Comparison of ENCODE assay signal across 20 cellular contexts in the genomic region with DNA sequence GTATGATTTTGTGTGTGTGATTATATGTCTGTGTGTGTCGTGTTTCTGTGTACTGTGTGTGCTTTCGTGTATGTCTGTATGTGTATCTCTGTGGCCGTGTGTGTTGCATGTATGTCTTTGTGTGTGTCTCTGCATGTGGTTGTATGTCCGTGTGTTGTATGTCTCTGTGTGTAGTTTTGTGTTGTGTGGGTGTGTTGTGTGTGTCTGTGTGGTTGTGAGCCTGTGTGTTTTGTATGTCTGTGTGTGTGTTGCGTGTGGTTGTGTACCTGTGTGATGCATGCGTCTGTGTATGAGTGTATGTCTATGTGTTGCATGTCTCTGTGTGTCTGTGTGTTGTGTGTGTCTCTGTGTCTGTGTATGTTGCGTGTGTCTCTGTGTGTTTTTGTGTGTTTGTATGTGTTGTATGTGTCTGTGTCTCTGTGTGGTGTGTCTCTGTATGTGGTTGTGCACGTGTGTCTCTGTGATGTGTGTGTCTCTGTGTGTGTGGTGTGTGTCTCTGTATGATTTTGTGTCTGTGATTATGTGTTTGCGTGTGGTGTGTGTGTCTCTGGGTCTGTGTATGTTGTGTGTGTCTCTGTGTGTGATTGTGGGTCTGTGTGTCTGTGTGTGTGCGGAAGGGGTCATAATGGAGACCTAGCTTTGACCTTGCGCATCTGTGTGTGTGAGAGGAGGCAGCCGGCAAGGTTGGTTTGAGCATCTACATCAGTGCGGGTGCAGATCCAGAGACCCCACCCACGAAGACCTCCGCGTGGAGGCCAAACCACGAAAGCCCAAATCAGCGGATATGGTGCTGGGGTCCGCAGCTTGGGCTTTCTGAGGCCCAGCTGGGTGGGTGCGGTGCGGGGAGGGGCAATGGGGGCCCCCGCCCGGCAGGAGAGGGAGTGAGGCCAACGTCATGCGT.
DNase-seq lines count a peak whose midpoint lies in the region; ATAC-seq and TF ChIP-seq lines count a peak whose summit lies in the region.
"Had no signal": no experiment of that assay in that cellular context is flagged by ENCODE, and none has a peak within 500 bp of the region (broad histone marks: within the 10 kb centered on the region; RNA-seq: fewer than 3 reads in every experiment).

No MANE protein-coding gene starts in this region.

- no peaks in the 10 kb centered on the region for H3K9me3 Mint-ChIP-seq in activated CD4-positive, alpha-beta T cell treated with anti-CD3 and anti-CD28 coated beads for 36 hours (ENCODE audit: low read depth)
- H3K9me3 Mint-ChIP-seq: T-helper 1 cell treated with Interleukin-12 subunit alpha and Interleukin-12 subunit beta and Interleukin-4 antibody, amounts not matched to agents 30 μg/mL and 1 μg/mL, for 36 hours had no signal

- H3K4me3 Mint-ChIP-seq in activated CD4-positive, alpha-beta T cell treated with anti-CD3 and anti-CD28 coated beads for 36 hours = no peak overlapping the region
- H3K4me3 Mint-ChIP-seq: T-helper 1 cell treated with Interleukin-12 subunit alpha and Interleukin-12 subunit beta and Interleukin-4 antibody, amounts not matched to agents 30 μg/mL and 1 μg/mL, for 36 hours had no signal

- H3K27ac ChIP-seq in IMR-90 (ENCODE audit: insufficient read depth, low read length) = no peak overlapping the region
- H3K27ac ChIP-seq: breast epithelium, thyroid gland had no signal

- no peaks in the 10 kb centered on the region; the same call in none of the 2 replicates for H4K20me1 ChIP-seq in IMR-90 (ENCODE audit: insufficient read depth, low read length)

- H2BK5ac ChIP-seq in IMR-90 (ENCODE audit: low read depth, low read length, poor library complexity, severe bottlenecking) = peak overlapping the region; percentile 67

- no peaks in the 10 kb centered on the region for H3K4me1 Mint-ChIP-seq in activated CD4-positive, alpha-beta T cell treated with anti-CD3 and anti-CD28 coated beads for 36 hours

- DNase-seq in activated CD4-positive, alpha-beta T cell treated with anti-CD3 and anti-CD28 coated beads for 36 hours = peak; percentile 1
- no peak for DNase-seq in activated CD4-positive, alpha-beta T cell treated with anti-CD3 and anti-CD28 coated beads, Interleukin-2, amount 50 U/mL, for 48 hours
- DNase-seq in IMR-90 = no peak
- DNase-seq in left ventricle myocardium superior = peak; percentile 15
- DNase-seq in retina = peak; percentile 8
- DNase-seq in SHP77 treated with DMSO at 0.1 percent for 48 hours (lab: John Stamatoyannopoulos, UW) = no peak
- DNase-seq: 8988T; cortex of kidney; NCI-H1105 treated with DMSO at 0.1 percent for 48 hours; NCI-H446 treated with DMSO at 0.1 percent for 48 hours; OCI-M1; stimulated activated CD4-positive, alpha-beta T cell treated with anti-CD3 and anti-CD28 coated beads, Interleukin-4, amount 100 ng/mL, for 1 hour; stimulated activated naive CD4-positive, alpha-beta T cell treated with Interleukin-2 at 50 U/mL for 16 hours; thyroid gland had no signal

- TF ChIP-seq CTCF in IMR-90 (conservative IDR thresholded peaks at IDR 0.05; ENCODE audit: low read depth, low read length) = no peak

- no peak overlapping the region for H4K91ac ChIP-seq in IMR-90 (ENCODE audit: insufficient read depth, low read depth, low read length)

- ATAC-seq in activated CD4-positive, alpha-beta T cell treated with anti-CD3 and anti-CD28 coated beads for 36 hours = no peak
- ATAC-seq in IMR-90 (ENCODE audit: low read depth) (no peak), left ventricle myocardium superior (no peak), HG03039 (IDR thresholded peaks at IDR 0.05; ENCODE audit: unreplicated experiment) (no peak), HG03159 (IDR thresholded peaks at IDR 0.05; ENCODE audit: unreplicated experiment) (no peak)

- H3K27me3 ChIP-seq in IMR-90 (ENCODE audit: control insufficient read depth, insufficient read depth, low read length) = no peaks in the 10 kb centered on the region
- H3K27me3 ChIP-seq: breast epithelium, thyroid gland had no signal

- peak overlapping the region; percentile 70 for H2AK9ac ChIP-seq in IMR-90 (replicated peaks; ENCODE audit: low read depth, low read length, poor library complexity)

- peak overlapping the region; percentile 71 for H2AK5ac ChIP-seq in IMR-90 (ENCODE audit: low read depth, low read length)

- no peak overlapping the region for H3K56ac ChIP-seq in IMR-90 (ENCODE audit: extremely low read depth, insufficient read depth, low read length)

- H2BK120ac ChIP-seq in IMR-90 (ENCODE audit: low read depth, low read length) = no peak overlapping the region

- H3K27ac Mint-ChIP-seq in activated CD4-positive, alpha-beta T cell treated with anti-CD3 and anti-CD28 coated beads for 36 hours = no peak overlapping the region
- H3K27ac Mint-ChIP-seq: progenitor cell of endocrine pancreas; T-helper 1 cell treated with Interleukin-12 subunit alpha and Interleukin-12 subunit beta and Interleukin-4 antibody, amounts not matched to agents 30 μg/mL and 1 μg/mL, for 36 hours had no signal

- H3K36me3 ChIP-seq in IMR-90 (ENCODE audit: control insufficient read depth, insufficient read depth, low read length) = no peaks in the 10 kb centered on the region
- H3K36me3 ChIP-seq: breast epithelium, thyroid gland had no signal

- H3K79me1 ChIP-seq in IMR-90 (ENCODE audit: low read depth in 1 of 2, low read length in 2 of 2) = peaks cover 23 to 65% of the 10 kb centered on the region in 2 experiments

- intact Hi-C loops in activated CD4-positive, alpha-beta T cell treated with anti-CD3 and anti-CD28 coated beads for 36 hours (cut with DNase I, micrococcal nuclease) = no loop called here
- intact Hi-C loops in IMR-90 (cut with micrococcal nuclease) = no loop called here
- intact Hi-C loops in left ventricle myocardium superior (cut with micrococcal nuclease) = no loop called here

- H4K5ac ChIP-seq in IMR-90 (ENCODE audit: low read depth, low read length) = no peak overlapping the region

- BruUV-seq in IMR-90 (replicated peaks; lab: Mats Ljungman, UMichigan) = no TSS peak

- no peaks in the 10 kb centered on the region for H3K27me3 Mint-ChIP-seq in activated CD4-positive, alpha-beta T cell treated with anti-CD3 and anti-CD28 coated beads for 36 hours

- H3K9me3 ChIP-seq in IMR-90 (ENCODE audit: control insufficient read depth, insufficient read depth, low read length) = no peaks in the 10 kb centered on the region; the same call in 1 of the 2 replicates
- H3K9me3 ChIP-seq: breast epithelium, thyroid gland had no signal

- dilution Hi-C loops in IMR-90 (cut with HindIII; ENCODE audit: low sequenced_read_pairs, unreplicated experiment) = no loop called here

- H2BK20ac ChIP-seq in IMR-90 (ENCODE audit: low read depth, low read length) = peak overlapping the region; percentile 58; the same call in 1 of the 2 replicates

- H3K9ac ChIP-seq in IMR-90 (ENCODE audit: low read depth, low read length) = no peak overlapping the region

- peaks cover 20% of the 10 kb centered on the region for H3K4me1 ChIP-seq in IMR-90 (ENCODE audit: control insufficient read depth, insufficient read depth, low read length)

- 92% methylated on average over 18 of the region's 25 CpGs; no CpG with 5 or more reads in 1 of the 2 experiments for WGBS in IMR-90 (ENCODE audit: extremely low coverage in 2 of 2, insufficient read length in 1 of 2), 2 experiments

- H4K8ac ChIP-seq in IMR-90 (ENCODE audit: low read depth in 2 of 2, low read length in 2 of 2) = no peak overlapping the region

- in situ Hi-C loops in IMR-90 (cut with MboI; ENCODE audit: low sequenced_read_pairs) = no loop called here

- CTCF ChIA-PET in activated CD4-positive, alpha-beta T cell treated with anti-CD3 and anti-CD28 coated beads for 36 hours (lab: Charles Lee) = interaction anchor here (1.0 kb wide), 1 partner anchor 259 kb away, joined by 3 read pairs; no protein-coding TSS in a partner anchor
- CTCF ChIA-PET in IMR-90 (lab: Yijun Ruan, JAX) = no interaction called here

- H3K23ac ChIP-seq in IMR-90 (ENCODE audit: low read depth, low read length) = peak overlapping the region; percentile 42; the same call in 1 of the 2 replicates

- no peaks in the 10 kb centered on the region for H3K36me3 Mint-ChIP-seq in activated CD4-positive, alpha-beta T cell treated with anti-CD3 and anti-CD28 coated beads for 36 hours (ENCODE audit: low read depth)

- POLR2A ChIA-PET in activated CD4-positive, alpha-beta T cell treated with anti-CD3 and anti-CD28 coated beads for 36 hours (lab: Charles Lee) = no interaction called here
- POLR2A ChIA-PET in IMR-90 (lab: Charles Lee; ENCODE audit: unreplicated experiment) = no interaction called here

- H3K4me2 ChIP-seq in IMR-90 (ENCODE audit: low read depth, low read length) = no peak overlapping the region
- H3K4me2 ChIP-seq: smooth muscle cell had no signal

- H3K14ac ChIP-seq in IMR-90 (replicated peaks; ENCODE audit: low read depth, low read length) = peak overlapping the region; percentile 45; the same call in 1 of the 2 replicates

- H3K4ac ChIP-seq in IMR-90 (ENCODE audit: low read depth, low read length) = peak overlapping the region; percentile 18; the same call in 1 of the 2 replicates

- no peak for TF ChIP-seq POLR2A in IMR-90 (IDR thresholded peaks at IDR 0.05; ENCODE audit: low read depth, low read length)

- TF ChIP-seq RAD21 in IMR-90 (IDR thresholded peaks at IDR 0.05; ENCODE audit: low read length) = no peak

- peaks cover 15% of the 10 kb centered on the region for H3K9me1 ChIP-seq in IMR-90 (ENCODE audit: insufficient read depth, low read length)

- no peak overlapping the region for H3K18ac ChIP-seq in IMR-90 (ENCODE audit: low read depth, low read length)

- no peak overlapping the region for H2AFZ ChIP-seq in IMR-90 (replicated peaks; ENCODE audit: low read length, poor library complexity)

- no peak overlapping the region for H3K4me3 ChIP-seq in IMR-90 (ENCODE audit: insufficient read depth, low read depth, low read length)
- H3K4me3 ChIP-seq: breast epithelium, smooth muscle cell, thyroid gland had no signal

- H2BK15ac ChIP-seq in IMR-90 (ENCODE audit: low read depth, low read length) = peak overlapping the region; percentile 30; the same call in 1 of the 3 replicates

TF ChIP-seq in IMR-90, 13 proteins besides CTCF, POLR2A, EP300 and RAD21 (continues in another document):
- TF ChIP-seq RFX5 (IDR thresholded peaks at IDR 0.05; ENCODE audit: low read depth, low read length) (no peak), MAFK (IDR thresholded peaks at IDR 0.05; ENCODE audit: low read depth, low read length) (no peak), BHLHE40 (IDR thresholded peaks at IDR 0.05; ENCODE audit: low read depth, low read length) (no peak), NFE2L2 (IDR thresholded peaks at IDR 0.05; ENCODE audit: low read depth, low read length) (no peak), RCOR1 (IDR thresholded peaks at IDR 0.05; ENCODE audit: insufficient replicate concordance, low read length) (no peak), MAZ (IDR thresholded peaks at IDR 0.05; ENCODE audit: borderline replicate concordance, low read depth, low read length) (no peak), CHD1 (IDR thresholded peaks at IDR 0.05; ENCODE audit: low read depth, low read length) (no peak), FOS (IDR thresholded peaks at IDR 0.05; ENCODE audit: low read depth, low read length) (no peak)

Comparison
In these comparisons a context has a peak if more than half of its experiments do, and no peak if none do; other contexts are left out.
1. DNase-seq: peak in activated CD4-positive, alpha-beta T cell treated with anti-CD3 and anti-CD28 coated beads for 36 hours (single experiment), left ventricle myocardium superior (single experiment) and retina (single experiment); none in activated CD4-positive, alpha-beta T cell treated with anti-CD3 and anti-CD28 coated beads, Interleukin-2, amount 50 U/mL, for 48 hours (0 of 2), IMR-90 (single experiment) and SHP77 treated with DMSO at 0.1 percent for 48 hours (single experiment).